Comparison of ENCODE assay signal across 8 cellular contexts in genomic region chr15:35289029-35289617, GRCh38.
DNase-seq lines count a peak whose midpoint lies in the region; ATAC-seq and TF ChIP-seq lines count a peak whose summit lies in the region.

No MANE protein-coding gene starts in this region.

- ATAC-seq in GM18520 (IDR thresholded peaks at IDR 0.05; ENCODE audit: unreplicated experiment): no peak
- ATAC-seq in GM18502 (IDR thresholded peaks at IDR 0.05; ENCODE audit: poor library complexity, unreplicated experiment): no peak

- H3K79me1 ChIP-seq in neuronal stem cell (ENCODE audit: low read depth, low read length): no peaks in the 10 kb centered on the region

- H4K91ac ChIP-seq in neuronal stem cell (ENCODE audit: low read depth, low read length, poor library complexity): no peak overlapping the region

- no peak overlapping the region for H3K14ac ChIP-seq in neuronal stem cell (ENCODE audit: low read length)

- H3K9ac ChIP-seq in neuronal stem cell (ENCODE audit: low read depth, low read length, poor library complexity): no peak overlapping the region

- H3K9me3 ChIP-seq in neuronal stem cell (replicated peaks in 1 of 2; ENCODE audit: control insufficient read depth in 2 of 2, insufficient read depth in 1 of 2, low read depth in 1 of 2, low read length in 2 of 2): no peaks in the 10 kb centered on the region

- DNase-seq in DMS53 (lab: John Stamatoyannopoulos, UW) (peak; percentile 65), HFF-Myc (ENCODE audit: extremely low read depth, low read depth) (peak; percentile 59), NOMO-1 treated with DMSO at 0.1 percent for 48 hours (lab: John Stamatoyannopoulos, UW; ENCODE audit: unreplicated experiment) (peak; percentile 9), epithelial cell of proximal tubule (ENCODE audit: low read depth) (no peak), neuronal stem cell (ENCODE audit: low spot score) (peak; percentile 35)
- DNase-seq in activated CD4-positive, alpha-beta T cell treated with anti-CD3 and anti-CD28 coated beads, Interleukin-2, amount 50 U/mL, for 48 hours: no peak

- no peak overlapping the region for H2AFZ ChIP-seq in neuronal stem cell (ENCODE audit: low read length)

- no peak overlapping the region for H2AK5ac ChIP-seq in neuronal stem cell (ENCODE audit: low read depth, low read length)

- H2BK120ac ChIP-seq in neuronal stem cell (ENCODE audit: low read depth, low read length): no peak overlapping the region

- no CpG with 5 or more reads among the region's 3 CpGs for WGBS in neuronal stem cell (ENCODE audit: extremely low coverage in 2 of 2, insufficient read length in 2 of 2, insufficient replicate concordance in 1 of 2), 2 donors

- H3K27me3 ChIP-seq in neuronal stem cell (ENCODE audit: control insufficient read depth in 3 of 3, insufficient read depth in 3 of 3, low read depth in 1 of 3, low read length in 3 of 3): no peaks in the 10 kb centered on the region

- TF ChIP-seq CTCF in HFF-Myc (IDR thresholded peaks at IDR 0.05; ENCODE audit: low read depth, low read length, missing control alignments): peak; percentile 71
- TF ChIP-seq CTCF in epithelial cell of proximal tubule (conservative IDR thresholded peaks at IDR 0.05; ENCODE audit: low read depth, low read length): peak; percentile 86

- no peak overlapping the region for H2BK12ac ChIP-seq in neuronal stem cell (ENCODE audit: low read length)

- H4K8ac ChIP-seq in neuronal stem cell (ENCODE audit: low read depth, low read length): no peak overlapping the region

- no peak overlapping the region for H3K23ac ChIP-seq in neuronal stem cell (ENCODE audit: low read depth, low read length, poor library complexity)

- H3K4me3 ChIP-seq in HFF-Myc (replicated peaks; ENCODE audit: low read depth, low read length) (no peak overlapping the region), epithelial cell of proximal tubule (ENCODE audit: low read depth, low read length) (no peak overlapping the region), neuronal stem cell (ENCODE audit: low read length in 2 of 2) (no peak overlapping the region)

- H3K4me2 ChIP-seq in neuronal stem cell (ENCODE audit: insufficient read depth, low read length, poor library complexity, severe bottlenecking): no peak overlapping the region

- no peak overlapping the region for H2BK15ac ChIP-seq in neuronal stem cell (ENCODE audit: low read length)

- H3K4me1 ChIP-seq in neuronal stem cell (ENCODE audit: control insufficient read depth in 2 of 2, insufficient read depth in 1 of 2, low read depth in 1 of 2, low read length in 2 of 2): peaks cover 2 to 6% of the 10 kb centered on the region in 2 donors

- H3K36me3 ChIP-seq in neuronal stem cell (replicated peaks in 1 of 2; ENCODE audit: control insufficient read depth in 2 of 2, insufficient read depth in 2 of 2, low read length in 2 of 2): no peaks in the 10 kb centered on the region

- no peak overlapping the region for H2BK5ac ChIP-seq in neuronal stem cell (ENCODE audit: low read length)

- no peak overlapping the region for H3K18ac ChIP-seq in neuronal stem cell (ENCODE audit: low read length)

- no peak overlapping the region for H3K4ac ChIP-seq in neuronal stem cell (ENCODE audit: low read length)

- no peak overlapping the region for H3K27ac ChIP-seq in neuronal stem cell (replicated peaks; ENCODE audit: low read length)

Comparison
In these comparisons a context has a peak if more than half of its experiments do, and no peak if none do; other contexts are left out.
1. DNase-seq: peak in DMS53 (single experiment), HFF-Myc (single experiment), NOMO-1 treated with DMSO at 0.1 percent for 48 hours (single experiment) and neuronal stem cell (single experiment); none in epithelial cell of proximal tubule (single experiment) and activated CD4-positive, alpha-beta T cell treated with anti-CD3 and anti-CD28 coated beads, Interleukin-2, amount 50 U/mL, for 48 hours (0 of 2).